Comparison of ENCODE assay signal across 2 cellular contexts in genomic region chr2:20537423-20538307, GRCh38.
TF ChIP-seq lines count a peak whose summit lies in the region.

No MANE protein-coding gene starts in this region.

TF ChIP-seq in GM23338, 12 proteins besides CTCF, POLR2A, EP300 and RAD21 (continued from another document):
- TF ChIP-seq ETS1 (IDR thresholded peaks at IDR 0.05): 0 out of 2 replicates have a peak, but pooled peaks have one; percentile 6

TF ChIP-seq in HepG2, 621 proteins besides CTCF, POLR2A, EP300 and RAD21 (continued from another document and continues in another):
- TF ChIP-seq, protein P1, sequence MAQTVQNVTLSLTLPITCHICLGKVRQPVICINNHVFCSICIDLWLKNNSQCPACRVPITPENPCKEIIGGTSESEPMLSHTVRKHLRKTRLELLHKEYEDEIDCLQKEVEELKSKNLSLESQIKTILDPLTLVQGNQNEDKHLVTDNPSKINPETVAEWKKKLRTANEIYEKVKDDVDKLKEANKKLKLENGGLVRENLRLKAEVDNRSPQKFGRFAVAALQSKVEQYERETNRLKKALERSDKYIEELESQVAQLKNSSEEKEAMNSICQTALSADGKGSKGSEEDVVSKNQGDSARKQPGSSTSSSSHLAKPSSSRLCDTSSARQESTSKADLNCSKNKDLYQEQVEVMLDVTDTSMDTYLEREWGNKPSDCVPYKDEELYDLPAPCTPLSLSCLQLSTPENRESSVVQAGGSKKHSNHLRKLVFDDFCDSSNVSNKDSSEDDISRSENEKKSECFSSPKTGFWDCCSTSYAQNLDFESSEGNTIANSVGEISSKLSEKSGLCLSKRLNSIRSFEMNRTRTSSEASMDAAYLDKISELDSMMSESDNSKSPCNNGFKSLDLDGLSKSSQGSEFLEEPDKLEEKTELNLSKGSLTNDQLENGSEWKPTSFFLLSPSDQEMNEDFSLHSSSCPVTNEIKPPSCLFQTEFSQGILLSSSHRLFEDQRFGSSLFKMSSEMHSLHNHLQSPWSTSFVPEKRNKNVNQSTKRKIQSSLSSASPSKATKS (CRISPR knock-in tag; IDR thresholded peaks at IDR 0.05): no peak
- TF ChIP-seq, protein P2, sequence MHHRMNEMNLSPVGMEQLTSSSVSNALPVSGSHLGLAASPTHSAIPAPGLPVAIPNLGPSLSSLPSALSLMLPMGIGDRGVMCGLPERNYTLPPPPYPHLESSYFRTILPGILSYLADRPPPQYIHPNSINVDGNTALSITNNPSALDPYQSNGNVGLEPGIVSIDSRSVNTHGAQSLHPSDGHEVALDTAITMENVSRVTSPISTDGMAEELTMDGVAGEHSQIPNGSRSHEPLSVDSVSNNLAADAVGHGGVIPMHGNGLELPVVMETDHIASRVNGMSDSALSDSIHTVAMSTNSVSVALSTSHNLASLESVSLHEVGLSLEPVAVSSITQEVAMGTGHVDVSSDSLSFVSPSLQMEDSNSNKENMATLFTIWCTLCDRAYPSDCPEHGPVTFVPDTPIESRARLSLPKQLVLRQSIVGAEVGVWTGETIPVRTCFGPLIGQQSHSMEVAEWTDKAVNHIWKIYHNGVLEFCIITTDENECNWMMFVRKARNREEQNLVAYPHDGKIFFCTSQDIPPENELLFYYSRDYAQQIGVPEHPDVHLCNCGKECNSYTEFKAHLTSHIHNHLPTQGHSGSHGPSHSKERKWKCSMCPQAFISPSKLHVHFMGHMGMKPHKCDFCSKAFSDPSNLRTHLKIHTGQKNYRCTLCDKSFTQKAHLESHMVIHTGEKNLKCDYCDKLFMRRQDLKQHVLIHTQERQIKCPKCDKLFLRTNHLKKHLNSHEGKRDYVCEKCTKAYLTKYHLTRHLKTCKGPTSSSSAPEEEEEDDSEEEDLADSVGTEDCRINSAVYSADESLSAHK (CRISPR knock-in tag; IDR thresholded peaks at IDR 0.05; ENCODE audit: borderline replicate concordance): no peak
- TF ChIP-seq, protein P3, sequence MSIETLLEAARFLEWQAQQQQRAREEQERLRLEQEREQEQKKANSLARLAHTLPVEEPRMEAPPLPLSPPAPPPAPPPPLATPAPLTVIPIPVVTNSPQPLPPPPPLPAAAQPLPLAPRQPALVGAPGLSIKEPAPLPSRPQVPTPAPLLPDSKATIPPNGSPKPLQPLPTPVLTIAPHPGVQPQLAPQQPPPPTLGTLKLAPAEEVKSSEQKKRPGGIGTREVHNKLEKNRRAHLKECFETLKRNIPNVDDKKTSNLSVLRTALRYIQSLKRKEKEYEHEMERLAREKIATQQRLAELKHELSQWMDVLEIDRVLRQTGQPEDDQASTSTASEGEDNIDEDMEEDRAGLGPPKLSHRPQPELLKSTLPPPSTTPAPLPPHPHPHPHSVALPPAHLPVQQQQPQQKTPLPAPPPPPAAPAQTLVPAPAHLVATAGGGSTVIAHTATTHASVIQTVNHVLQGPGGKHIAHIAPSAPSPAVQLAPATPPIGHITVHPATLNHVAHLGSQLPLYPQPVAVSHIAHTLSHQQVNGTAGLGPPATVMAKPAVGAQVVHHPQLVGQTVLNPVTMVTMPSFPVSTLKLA (IDR thresholded peaks at IDR 0.05): no peak
- no peak; the same call in 1 of the 2 replicates for TF ChIP-seq BRD4 (CRISPR knock-in tag; IDR thresholded peaks at IDR 0.05)
- no peak for TF ChIP-seq ZNF598 (CRISPR knock-in tag; IDR thresholded peaks at IDR 0.05; ENCODE audit: borderline replicate concordance)
- TF ChIP-seq IRF2 (CRISPR knock-in tag; IDR thresholded peaks at IDR 0.05): peak; percentile 62
- TF ChIP-seq ZSCAN5A (CRISPR knock-in tag; IDR thresholded peaks at IDR 0.05; ENCODE audit: borderline replicate concordance): no peak
- no peak for TF ChIP-seq GPN1 (CRISPR knock-in tag; IDR thresholded peaks at IDR 0.05; ENCODE audit: borderline replicate concordance)
- TF ChIP-seq ZNF891 (CRISPR knock-in tag; IDR thresholded peaks at IDR 0.05): no peak
- TF ChIP-seq DRAP1 (CRISPR knock-in tag; IDR thresholded peaks at IDR 0.05): no peak; the same call in 1 of the 2 replicates
- TF ChIP-seq BCL6 (CRISPR knock-in tag; IDR thresholded peaks at IDR 0.05): no peak
- no peak for TF ChIP-seq ZIK1 (CRISPR knock-in tag; IDR thresholded peaks at IDR 0.05; ENCODE audit: borderline replicate concordance, low read depth)
- TF ChIP-seq, protein P4, sequence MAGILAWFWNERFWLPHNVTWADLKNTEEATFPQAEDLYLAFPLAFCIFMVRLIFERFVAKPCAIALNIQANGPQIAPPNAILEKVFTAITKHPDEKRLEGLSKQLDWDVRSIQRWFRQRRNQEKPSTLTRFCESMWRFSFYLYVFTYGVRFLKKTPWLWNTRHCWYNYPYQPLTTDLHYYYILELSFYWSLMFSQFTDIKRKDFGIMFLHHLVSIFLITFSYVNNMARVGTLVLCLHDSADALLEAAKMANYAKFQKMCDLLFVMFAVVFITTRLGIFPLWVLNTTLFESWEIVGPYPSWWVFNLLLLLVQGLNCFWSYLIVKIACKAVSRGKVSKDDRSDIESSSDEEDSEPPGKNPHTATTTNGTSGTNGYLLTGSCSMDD (CRISPR knock-in tag; IDR thresholded peaks at IDR 0.05): no peak
- TF ChIP-seq ZNF460 (CRISPR knock-in tag; IDR thresholded peaks at IDR 0.05; ENCODE audit: borderline replicate concordance): 0 out of 2 replicates have a peak, but pooled peaks have one; percentile 17
- no peak for TF ChIP-seq ZNF878 (CRISPR knock-in tag; IDR thresholded peaks at IDR 0.05)
- TF ChIP-seq PRMT3 (CRISPR knock-in tag; IDR thresholded peaks at IDR 0.05; ENCODE audit: borderline replicate concordance, low read depth): peak; percentile 32; the same call in 1 of the 2 replicates
- peak; percentile 52 for TF ChIP-seq FOXO1 (CRISPR knock-in tag; IDR thresholded peaks at IDR 0.05)
- TF ChIP-seq ZNF496 (CRISPR knock-in tag; IDR thresholded peaks at IDR 0.05; ENCODE audit: insufficient replicate concordance): no peak
- TF ChIP-seq XRCC5 (optimal IDR thresholded peaks at IDR 0.05; ENCODE audit: low read length): no peak
- no peak for TF ChIP-seq POLR2AphosphoS5 (IDR thresholded peaks at IDR 0.05; ENCODE audit: low read depth, low read length)
- TF ChIP-seq E2F5 (CRISPR knock-in tag; conservative IDR thresholded peaks at IDR 0.05): no peak
- no peak for TF ChIP-seq NFYB (CRISPR knock-in tag; IDR thresholded peaks at IDR 0.05)
- TF ChIP-seq ZNF160 (CRISPR knock-in tag; IDR thresholded peaks at IDR 0.05): no peak
- TF ChIP-seq ZMYM2 (CRISPR knock-in tag; IDR thresholded peaks at IDR 0.05): 0 out of 2 replicates have a peak, but pooled peaks have one; percentile 11
- no peak for TF ChIP-seq HDAC2 (CRISPR knock-in tag; IDR thresholded peaks at IDR 0.05)
- TF ChIP-seq ZNF430 (CRISPR knock-in tag; IDR thresholded peaks at IDR 0.05): no peak
- TF ChIP-seq, protein P5, sequence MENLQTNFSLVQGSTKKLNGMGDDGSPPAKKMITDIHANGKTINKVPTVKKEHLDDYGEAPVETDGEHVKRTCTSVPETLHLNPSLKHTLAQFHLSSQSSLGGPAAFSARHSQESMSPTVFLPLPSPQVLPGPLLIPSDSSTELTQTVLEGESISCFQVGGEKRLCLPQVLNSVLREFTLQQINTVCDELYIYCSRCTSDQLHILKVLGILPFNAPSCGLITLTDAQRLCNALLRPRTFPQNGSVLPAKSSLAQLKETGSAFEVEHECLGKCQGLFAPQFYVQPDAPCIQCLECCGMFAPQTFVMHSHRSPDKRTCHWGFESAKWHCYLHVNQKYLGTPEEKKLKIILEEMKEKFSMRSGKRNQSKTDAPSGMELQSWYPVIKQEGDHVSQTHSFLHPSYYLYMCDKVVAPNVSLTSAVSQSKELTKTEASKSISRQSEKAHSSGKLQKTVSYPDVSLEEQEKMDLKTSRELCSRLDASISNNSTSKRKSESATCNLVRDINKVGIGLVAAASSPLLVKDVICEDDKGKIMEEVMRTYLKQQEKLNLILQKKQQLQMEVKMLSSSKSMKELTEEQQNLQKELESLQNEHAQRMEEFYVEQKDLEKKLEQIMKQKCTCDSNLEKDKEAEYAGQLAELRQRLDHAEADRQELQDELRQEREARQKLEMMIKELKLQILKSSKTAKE (CRISPR knock-in tag; IDR thresholded peaks at IDR 0.05; ENCODE audit: borderline replicate concordance): no peak; the same call in 1 of the 2 replicates
- 0 out of 2 replicates have a peak, but pooled peaks have one; percentile 93 for TF ChIP-seq ZNF333 (CRISPR knock-in tag; IDR thresholded peaks at IDR 0.05; ENCODE audit: borderline replicate concordance)
- TF ChIP-seq NKX3-1 (CRISPR knock-in tag; IDR thresholded peaks at IDR 0.05): no peak
- TF ChIP-seq FOXA1 (IDR thresholded peaks at IDR 0.05): no peak
- TF ChIP-seq FOXA1 (CRISPR knock-in tag; IDR thresholded peaks at IDR 0.05): no peak
- 0 out of 2 replicates have a peak, but pooled peaks have one; percentile 48 for TF ChIP-seq ZNF484 (CRISPR knock-in tag; IDR thresholded peaks at IDR 0.05; ENCODE audit: borderline replicate concordance, low read depth)
- no peak for TF ChIP-seq SIX4 (CRISPR knock-in tag; IDR thresholded peaks at IDR 0.05)
- TF ChIP-seq SMAD3 (CRISPR knock-in tag; IDR thresholded peaks at IDR 0.05): no peak
- TF ChIP-seq NR2F2 (IDR thresholded peaks at IDR 0.05; ENCODE audit: borderline replicate concordance, low read depth): peak; percentile 23
- TF ChIP-seq ZNF20 (CRISPR knock-in tag; IDR thresholded peaks at IDR 0.05): no peak
- no peak for TF ChIP-seq GATA4 (IDR thresholded peaks at IDR 0.05; ENCODE audit: borderline replicate concordance, low read depth)
- TF ChIP-seq ZNF772 (CRISPR knock-in tag; IDR thresholded peaks at IDR 0.05): peak; percentile 44; the same call in 1 of the 2 replicates
- no peak for TF ChIP-seq ZNF24 (IDR thresholded peaks at IDR 0.05)
- TF ChIP-seq, protein P6, sequence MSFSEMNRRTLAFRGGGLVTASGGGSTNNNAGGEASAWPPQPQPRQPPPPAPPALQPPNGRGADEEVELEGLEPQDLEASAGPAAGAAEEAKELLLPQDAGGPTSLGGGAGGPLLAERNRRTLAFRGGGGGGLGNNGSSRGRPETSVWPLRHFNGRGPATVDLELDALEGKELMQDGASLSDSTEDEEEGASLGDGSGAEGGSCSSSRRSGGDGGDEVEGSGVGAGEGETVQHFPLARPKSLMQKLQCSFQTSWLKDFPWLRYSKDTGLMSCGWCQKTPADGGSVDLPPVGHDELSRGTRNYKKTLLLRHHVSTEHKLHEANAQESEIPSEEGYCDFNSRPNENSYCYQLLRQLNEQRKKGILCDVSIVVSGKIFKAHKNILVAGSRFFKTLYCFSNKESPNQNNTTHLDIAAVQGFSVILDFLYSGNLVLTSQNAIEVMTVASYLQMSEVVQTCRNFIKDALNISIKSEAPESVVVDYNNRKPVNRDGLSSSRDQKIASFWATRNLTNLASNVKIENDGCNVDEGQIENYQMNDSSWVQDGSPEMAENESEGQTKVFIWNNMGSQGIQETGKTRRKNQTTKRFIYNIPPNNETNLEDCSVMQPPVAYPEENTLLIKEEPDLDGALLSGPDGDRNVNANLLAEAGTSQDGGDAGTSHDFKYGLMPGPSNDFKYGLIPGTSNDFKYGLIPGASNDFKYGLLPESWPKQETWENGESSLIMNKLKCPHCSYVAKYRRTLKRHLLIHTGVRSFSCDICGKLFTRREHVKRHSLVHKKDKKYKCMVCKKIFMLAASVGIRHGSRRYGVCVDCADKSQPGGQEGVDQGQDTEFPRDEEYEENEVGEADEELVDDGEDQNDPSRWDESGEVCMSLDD (CRISPR knock-in tag; IDR thresholded peaks at IDR 0.05; ENCODE audit: borderline replicate concordance): 0 out of 2 replicates have a peak, but pooled peaks have one; percentile 47
- TF ChIP-seq DMAP1 (CRISPR knock-in tag; IDR thresholded peaks at IDR 0.05): peak; percentile 66
- TF ChIP-seq DNMT3B (CRISPR knock-in tag; conservative IDR thresholded peaks at IDR 0.05): no peak
- TF ChIP-seq ZNF326 (CRISPR knock-in tag; IDR thresholded peaks at IDR 0.05; ENCODE audit: borderline replicate concordance): no peak
- TF ChIP-seq BRCA1 (CRISPR knock-in tag; IDR thresholded peaks at IDR 0.05): 0 out of 2 replicates have a peak, but pooled peaks have one; percentile 47
- TF ChIP-seq SMAD1 (CRISPR knock-in tag; IDR thresholded peaks at IDR 0.05; ENCODE audit: borderline replicate concordance, low read depth): no peak
- TF ChIP-seq GATAD2A (CRISPR knock-in tag; IDR thresholded peaks at IDR 0.05): peak; percentile 37
- TF ChIP-seq MAZ (IDR thresholded peaks at IDR 0.05; ENCODE audit: borderline replicate concordance, low read depth, low read length): no peak
- TF ChIP-seq MAZ (CRISPR knock-in tag; IDR thresholded peaks at IDR 0.05; ENCODE audit: low read depth): 0 out of 2 replicates have a peak, but pooled peaks have one; percentile 35
- TF ChIP-seq ZNF33B (CRISPR knock-in tag; IDR thresholded peaks at IDR 0.05): no peak; the same call in 1 of the 2 replicates
- TF ChIP-seq, protein P7, sequence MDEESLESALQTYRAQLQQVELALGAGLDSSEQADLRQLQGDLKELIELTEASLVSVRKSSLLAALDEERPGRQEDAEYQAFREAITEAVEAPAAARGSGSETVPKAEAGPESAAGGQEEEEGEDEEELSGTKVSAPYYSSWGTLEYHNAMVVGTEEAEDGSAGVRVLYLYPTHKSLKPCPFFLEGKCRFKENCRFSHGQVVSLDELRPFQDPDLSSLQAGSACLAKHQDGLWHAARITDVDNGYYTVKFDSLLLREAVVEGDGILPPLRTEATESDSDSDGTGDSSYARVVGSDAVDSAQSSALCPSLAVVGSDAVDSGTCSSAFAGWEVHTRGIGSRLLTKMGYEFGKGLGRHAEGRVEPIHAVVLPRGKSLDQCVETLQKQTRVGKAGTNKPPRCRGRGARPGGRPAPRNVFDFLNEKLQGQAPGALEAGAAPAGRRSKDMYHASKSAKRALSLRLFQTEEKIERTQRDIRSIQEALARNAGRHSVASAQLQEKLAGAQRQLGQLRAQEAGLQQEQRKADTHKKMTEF (CRISPR knock-in tag; IDR thresholded peaks at IDR 0.05): 0 out of 2 replicates have a peak, but pooled peaks have one; percentile 15
- 0 out of 2 replicates have a peak, but pooled peaks have one; percentile 52 for TF ChIP-seq TOPORS (CRISPR knock-in tag; IDR thresholded peaks at IDR 0.05)
- TF ChIP-seq SALL1 (CRISPR knock-in tag; IDR thresholded peaks at IDR 0.05): 0 out of 2 replicates have a peak, but pooled peaks have one; percentile 7
- no peak for TF ChIP-seq CBFB (CRISPR knock-in tag; IDR thresholded peaks at IDR 0.05)
- TF ChIP-seq KDM5B (CRISPR knock-in tag; IDR thresholded peaks at IDR 0.05; ENCODE audit: borderline replicate concordance): peak; percentile 52
